Comparison of ENCODE assay signal across 4 cellular contexts in genomic region chrX:70995338-70995737, GRCh38.
TF ChIP-seq lines count a peak whose summit lies in the region.

No MANE protein-coding gene starts in this region.

TF ChIP-seq in HepG2, 621 proteins besides CTCF, POLR2A, EP300 and RAD21 (continues in another document):
- TF ChIP-seq E2F1 (CRISPR knock-in tag; IDR thresholded peaks at IDR 0.05) (no peak), TP53 (CRISPR knock-in tag; conservative IDR thresholded peaks at IDR 0.05) (no peak)

TF ChIP-seq in A549, 52 proteins besides CTCF, POLR2A, EP300 and RAD21:
- no peak for TF ChIP-seq GATA3 (IDR thresholded peaks at IDR 0.05; ENCODE audit: borderline replicate concordance)
- no peak for TF ChIP-seq EHF (CRISPR knock-in tag; IDR thresholded peaks at IDR 0.05)
- TF ChIP-seq JUNB (IDR thresholded peaks at IDR 0.05), result no peak
- TF ChIP-seq HMGXB4 (CRISPR knock-in tag; IDR thresholded peaks at IDR 0.05; ENCODE audit: borderline replicate concordance), result no peak
- no peak for TF ChIP-seq E2F6 (IDR thresholded peaks at IDR 0.05; ENCODE audit: borderline replicate concordance, low read depth)
- TF ChIP-seq MAZ (IDR thresholded peaks at IDR 0.05; ENCODE audit: borderline replicate concordance, low read depth, low read length), result no peak
- no peak for TF ChIP-seq NFE2L2 (conservative IDR thresholded peaks at IDR 0.05; ENCODE audit: low read length)
- TF ChIP-seq FOSL2 (IDR thresholded peaks at IDR 0.05), result no peak
- TF ChIP-seq FOSL2 (CRISPR knock-in tag; IDR thresholded peaks at IDR 0.05), result no peak

TF ChIP-seq in HEK293T, 16 proteins besides CTCF, POLR2A, EP300 and RAD21:
- TF ChIP-seq ZNF384 (IDR thresholded peaks at IDR 0.05) (no peak), ELF4 (IDR thresholded peaks at IDR 0.05) (peak; percentile 69; the same call in 1 of the 2 replicates)
TF ChIP-seq in HEK293T: peak in this region for 1.

TF ChIP-seq in K562, 482 proteins besides CTCF, POLR2A, EP300 and RAD21:
- TF ChIP-seq ZNF212 (CRISPR knock-in tag; IDR thresholded peaks at IDR 0.05), result no peak
- TF ChIP-seq TAF1 (IDR thresholded peaks at IDR 0.05; ENCODE audit: control insufficient read depth, extremely low read depth, insufficient read depth, low read length, severe bottlenecking), result no peak
- no peak for TF ChIP-seq FOXO4 (CRISPR knock-in tag; IDR thresholded peaks at IDR 0.05)
- no peak for TF ChIP-seq ZNF395 (CRISPR knock-in tag; IDR thresholded peaks at IDR 0.05)
- TF ChIP-seq ZNF785 (CRISPR knock-in tag; IDR thresholded peaks at IDR 0.05), result no peak
- TF ChIP-seq ZBTB40 (IDR thresholded peaks at IDR 0.05), result peak; percentile 27; the same call in 1 of the 2 replicates
- TF ChIP-seq ZBTB40 (CRISPR knock-in tag; IDR thresholded peaks at IDR 0.05), result no peak
TF ChIP-seq in K562: peak in this region for 1.
